18 cellular contexts compared by ENCODE assay signal in the genomic region with DNA sequence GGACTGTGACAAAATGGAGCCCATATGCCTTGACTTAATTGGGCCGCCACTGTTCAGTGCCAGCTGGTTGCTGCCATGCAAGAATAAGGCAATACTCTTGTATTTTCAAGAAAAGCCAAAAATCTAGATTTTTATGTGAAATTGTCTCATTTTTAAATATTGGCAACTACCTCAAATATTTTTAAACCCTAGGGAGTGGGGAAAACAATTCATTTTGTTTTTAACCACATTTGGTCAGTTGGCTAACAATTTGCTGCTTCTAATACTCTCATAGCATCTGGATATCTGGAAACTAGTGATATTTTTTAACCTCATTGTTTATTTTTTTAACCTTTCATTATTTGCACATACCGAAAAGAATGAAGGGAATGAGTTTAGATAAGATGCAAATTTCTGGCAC.
"Had no signal": no experiment of that assay in that cellular context is flagged by ENCODE, and none has a peak within 500 bp of the region (broad histone marks: within the 10 kb centered on the region; RNA-seq: fewer than 3 reads in every experiment).

No MANE protein-coding gene starts in this region.

- DNase-seq: effector memory CD8-positive, alpha-beta T cell; foreskin fibroblast; head of caudate nucleus; left colon; left ventricle myocardium superior; mesendoderm; naive thymus-derived CD4-positive, alpha-beta T cell; nephron progenitor cell; posterior cingulate gyrus; small intestine; stimulated activated CD4-positive, alpha-beta T cell treated with anti-CD3 and anti-CD28 coated beads, Interleukin-12 subunit alpha, Interleukin-12 subunit beta, amount 100 ng/mL, for 4 hours; stimulated activated naive CD4-positive, alpha-beta T cell; stomach; tibial artery had no signal

- H2AFZ ChIP-seq: hepatocyte had no signal

- H3K27me3 ChIP-seq: cardiac muscle cell, hepatocyte, right atrium auricular region, stomach, tibial artery had no signal

- H3K27ac ChIP-seq: cardiac muscle cell, hepatocyte, right atrium auricular region, tibial artery had no signal

- H3K79me2 ChIP-seq: hepatocyte had no signal

- H3K4me2 ChIP-seq: hepatocyte had no signal

- H3K4me3 ChIP-seq: cardiac muscle cell, hepatocyte, lung, right atrium auricular region, stomach, tibial artery had no signal

- H3K36me3 ChIP-seq: cardiac muscle cell, right atrium auricular region, stomach, tibial artery had no signal

- H3K4me1 ChIP-seq: right atrium auricular region had no signal
